Comparison of ENCODE assay signal across 1 cellular context in the genomic region with DNA sequence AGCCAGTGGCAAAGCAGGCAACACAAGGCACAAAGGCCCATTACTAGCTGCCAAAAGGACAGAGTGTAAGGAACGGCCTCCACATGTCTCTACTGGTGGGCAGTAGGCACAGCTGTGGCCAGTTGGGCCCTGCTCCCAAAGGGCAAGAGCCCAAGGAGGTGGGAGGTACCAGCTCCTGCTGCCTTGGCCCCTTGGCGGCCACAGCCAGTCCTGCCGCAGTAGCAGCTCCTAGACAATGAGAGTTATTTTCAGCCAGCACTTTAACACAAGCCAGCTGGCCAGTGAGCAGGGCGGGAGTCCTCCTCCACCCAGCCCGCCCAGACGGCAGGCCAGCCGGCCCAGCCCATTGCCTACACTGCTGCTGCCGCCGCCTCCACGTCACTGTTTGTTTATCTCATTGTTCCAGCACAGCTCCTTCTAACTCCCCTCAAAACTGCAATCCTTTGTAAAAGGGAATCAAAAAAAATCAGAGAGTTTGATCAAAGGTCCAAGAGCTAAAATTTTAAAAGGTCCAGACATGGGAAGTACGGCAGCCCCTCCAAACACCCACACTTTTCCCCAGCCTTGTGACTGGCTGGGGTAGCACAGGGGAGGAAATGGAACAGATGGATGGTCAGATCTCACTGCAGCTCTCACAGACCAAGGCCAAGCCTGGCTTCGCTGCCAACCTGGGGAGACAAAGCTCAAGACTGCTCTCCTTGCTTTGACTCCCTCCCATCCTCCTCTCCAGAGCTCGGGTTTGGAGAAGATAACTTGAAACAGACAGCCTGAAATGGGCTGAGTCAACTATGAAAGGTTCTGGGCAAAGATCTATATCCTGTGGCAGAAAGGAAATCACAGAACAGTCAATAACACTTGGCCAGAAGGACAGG.
TF ChIP-seq lines count a peak whose summit lies in the region.

No MANE protein-coding gene starts in this region.

TF ChIP-seq in K562, 482 proteins besides CTCF, POLR2A, EP300 and RAD21 (continued from another document and continues in another):
- TF ChIP-seq, protein P1, sequence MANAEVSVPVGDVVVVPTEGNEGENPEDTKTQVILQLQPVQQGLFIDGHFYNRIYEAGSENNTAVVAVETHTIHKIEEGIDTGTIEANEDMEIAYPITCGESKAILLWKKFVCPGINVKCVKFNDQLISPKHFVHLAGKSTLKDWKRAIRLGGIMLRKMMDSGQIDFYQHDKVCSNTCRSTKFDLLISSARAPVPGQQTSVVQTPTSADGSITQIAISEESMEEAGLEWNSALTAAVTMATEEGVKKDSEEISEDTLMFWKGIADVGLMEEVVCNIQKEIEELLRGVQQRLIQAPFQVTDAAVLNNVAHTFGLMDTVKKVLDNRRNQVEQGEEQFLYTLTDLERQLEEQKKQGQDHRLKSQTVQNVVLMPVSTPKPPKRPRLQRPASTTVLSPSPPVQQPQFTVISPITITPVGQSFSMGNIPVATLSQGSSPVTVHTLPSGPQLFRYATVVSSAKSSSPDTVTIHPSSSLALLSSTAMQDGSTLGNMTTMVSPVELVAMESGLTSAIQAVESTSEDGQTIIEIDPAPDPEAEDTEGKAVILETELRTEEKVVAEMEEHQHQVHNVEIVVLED (CRISPR knock-in tag; IDR thresholded peaks at IDR 0.05): no peak
- TF ChIP-seq TFAM (CRISPR knock-in tag; conservative IDR thresholded peaks at IDR 0.05): no peak
- TF ChIP-seq SOX6 (IDR thresholded peaks at IDR 0.05): peak; percentile 89
- TF ChIP-seq CREM (IDR thresholded peaks at IDR 0.05; ENCODE audit: low read depth): peak; percentile 92
- TF ChIP-seq ZNF584 (CRISPR knock-in tag; IDR thresholded peaks at IDR 0.05; ENCODE audit: low read depth): peak; percentile 83; the same call in 1 of the 2 replicates
- TF ChIP-seq, protein P2, sequence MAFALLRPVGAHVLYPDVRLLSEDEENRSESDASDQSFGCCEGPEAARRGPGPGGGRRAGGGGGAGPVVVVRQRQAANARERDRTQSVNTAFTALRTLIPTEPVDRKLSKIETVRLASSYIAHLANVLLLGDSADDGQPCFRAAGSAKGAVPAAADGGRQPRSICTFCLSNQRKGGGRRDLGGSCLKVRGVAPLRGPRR (CRISPR knock-in tag; IDR thresholded peaks at IDR 0.05): no peak
- TF ChIP-seq BRD9 (IDR thresholded peaks at IDR 0.05; ENCODE audit: low read depth, partially characterized antibody): no peak
- TF ChIP-seq FOXJ2 (tag; IDR thresholded peaks at IDR 0.05): no peak
- peak; percentile 77 for TF ChIP-seq ATF7 (IDR thresholded peaks at IDR 0.05)
- TF ChIP-seq ZNF551 (CRISPR knock-in tag; IDR thresholded peaks at IDR 0.05): no peak
- TF ChIP-seq, protein P3, sequence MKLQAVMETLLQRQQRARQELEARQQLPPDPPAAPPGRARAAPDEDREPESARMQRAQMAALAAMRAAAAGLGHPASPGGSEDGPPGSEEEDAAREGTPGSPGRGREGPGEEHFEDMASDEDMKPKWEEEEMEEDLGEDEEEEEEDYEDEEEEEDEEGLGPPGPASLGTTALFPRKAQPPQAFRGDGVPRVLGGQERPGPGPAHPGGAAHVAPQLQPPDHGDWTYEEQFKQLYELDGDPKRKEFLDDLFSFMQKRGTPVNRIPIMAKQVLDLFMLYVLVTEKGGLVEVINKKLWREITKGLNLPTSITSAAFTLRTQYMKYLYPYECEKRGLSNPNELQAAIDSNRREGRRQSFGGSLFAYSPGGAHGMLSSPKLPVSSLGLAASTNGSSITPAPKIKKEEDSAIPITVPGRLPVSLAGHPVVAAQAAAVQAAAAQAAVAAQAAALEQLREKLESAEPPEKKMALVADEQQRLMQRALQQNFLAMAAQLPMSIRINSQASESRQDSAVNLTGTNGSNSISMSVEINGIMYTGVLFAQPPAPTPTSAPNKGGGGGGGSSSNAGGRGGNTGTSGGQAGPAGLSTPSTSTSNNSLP (IDR thresholded peaks at IDR 0.05; ENCODE audit: borderline replicate concordance, low read depth, low read length): no peak
- no peak for TF ChIP-seq RBM25 (IDR thresholded peaks at IDR 0.05; ENCODE audit: low read depth, low read length, severe bottlenecking)
- TF ChIP-seq, protein P4, sequence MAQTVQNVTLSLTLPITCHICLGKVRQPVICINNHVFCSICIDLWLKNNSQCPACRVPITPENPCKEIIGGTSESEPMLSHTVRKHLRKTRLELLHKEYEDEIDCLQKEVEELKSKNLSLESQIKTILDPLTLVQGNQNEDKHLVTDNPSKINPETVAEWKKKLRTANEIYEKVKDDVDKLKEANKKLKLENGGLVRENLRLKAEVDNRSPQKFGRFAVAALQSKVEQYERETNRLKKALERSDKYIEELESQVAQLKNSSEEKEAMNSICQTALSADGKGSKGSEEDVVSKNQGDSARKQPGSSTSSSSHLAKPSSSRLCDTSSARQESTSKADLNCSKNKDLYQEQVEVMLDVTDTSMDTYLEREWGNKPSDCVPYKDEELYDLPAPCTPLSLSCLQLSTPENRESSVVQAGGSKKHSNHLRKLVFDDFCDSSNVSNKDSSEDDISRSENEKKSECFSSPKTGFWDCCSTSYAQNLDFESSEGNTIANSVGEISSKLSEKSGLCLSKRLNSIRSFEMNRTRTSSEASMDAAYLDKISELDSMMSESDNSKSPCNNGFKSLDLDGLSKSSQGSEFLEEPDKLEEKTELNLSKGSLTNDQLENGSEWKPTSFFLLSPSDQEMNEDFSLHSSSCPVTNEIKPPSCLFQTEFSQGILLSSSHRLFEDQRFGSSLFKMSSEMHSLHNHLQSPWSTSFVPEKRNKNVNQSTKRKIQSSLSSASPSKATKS (CRISPR knock-in tag; IDR thresholded peaks at IDR 0.05): no peak
- TF ChIP-seq ZNF3 (CRISPR knock-in tag; IDR thresholded peaks at IDR 0.05): no peak
- TF ChIP-seq TAL1 (IDR thresholded peaks at IDR 0.05): peak; percentile 29; the same call in 1 of the 2 replicates
- TF ChIP-seq, protein P5, sequence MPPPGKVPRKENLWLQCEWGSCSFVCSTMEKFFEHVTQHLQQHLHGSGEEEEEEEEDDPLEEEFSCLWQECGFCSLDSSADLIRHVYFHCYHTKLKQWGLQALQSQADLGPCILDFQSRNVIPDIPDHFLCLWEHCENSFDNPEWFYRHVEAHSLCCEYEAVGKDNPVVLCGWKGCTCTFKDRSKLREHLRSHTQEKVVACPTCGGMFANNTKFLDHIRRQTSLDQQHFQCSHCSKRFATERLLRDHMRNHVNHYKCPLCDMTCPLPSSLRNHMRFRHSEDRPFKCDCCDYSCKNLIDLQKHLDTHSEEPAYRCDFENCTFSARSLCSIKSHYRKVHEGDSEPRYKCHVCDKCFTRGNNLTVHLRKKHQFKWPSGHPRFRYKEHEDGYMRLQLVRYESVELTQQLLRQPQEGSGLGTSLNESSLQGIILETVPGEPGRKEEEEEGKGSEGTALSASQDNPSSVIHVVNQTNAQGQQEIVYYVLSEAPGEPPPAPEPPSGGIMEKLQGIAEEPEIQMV (tag; conservative IDR thresholded peaks at IDR 0.05; ENCODE audit: low read depth): no peak
- TF ChIP-seq, protein P6, sequence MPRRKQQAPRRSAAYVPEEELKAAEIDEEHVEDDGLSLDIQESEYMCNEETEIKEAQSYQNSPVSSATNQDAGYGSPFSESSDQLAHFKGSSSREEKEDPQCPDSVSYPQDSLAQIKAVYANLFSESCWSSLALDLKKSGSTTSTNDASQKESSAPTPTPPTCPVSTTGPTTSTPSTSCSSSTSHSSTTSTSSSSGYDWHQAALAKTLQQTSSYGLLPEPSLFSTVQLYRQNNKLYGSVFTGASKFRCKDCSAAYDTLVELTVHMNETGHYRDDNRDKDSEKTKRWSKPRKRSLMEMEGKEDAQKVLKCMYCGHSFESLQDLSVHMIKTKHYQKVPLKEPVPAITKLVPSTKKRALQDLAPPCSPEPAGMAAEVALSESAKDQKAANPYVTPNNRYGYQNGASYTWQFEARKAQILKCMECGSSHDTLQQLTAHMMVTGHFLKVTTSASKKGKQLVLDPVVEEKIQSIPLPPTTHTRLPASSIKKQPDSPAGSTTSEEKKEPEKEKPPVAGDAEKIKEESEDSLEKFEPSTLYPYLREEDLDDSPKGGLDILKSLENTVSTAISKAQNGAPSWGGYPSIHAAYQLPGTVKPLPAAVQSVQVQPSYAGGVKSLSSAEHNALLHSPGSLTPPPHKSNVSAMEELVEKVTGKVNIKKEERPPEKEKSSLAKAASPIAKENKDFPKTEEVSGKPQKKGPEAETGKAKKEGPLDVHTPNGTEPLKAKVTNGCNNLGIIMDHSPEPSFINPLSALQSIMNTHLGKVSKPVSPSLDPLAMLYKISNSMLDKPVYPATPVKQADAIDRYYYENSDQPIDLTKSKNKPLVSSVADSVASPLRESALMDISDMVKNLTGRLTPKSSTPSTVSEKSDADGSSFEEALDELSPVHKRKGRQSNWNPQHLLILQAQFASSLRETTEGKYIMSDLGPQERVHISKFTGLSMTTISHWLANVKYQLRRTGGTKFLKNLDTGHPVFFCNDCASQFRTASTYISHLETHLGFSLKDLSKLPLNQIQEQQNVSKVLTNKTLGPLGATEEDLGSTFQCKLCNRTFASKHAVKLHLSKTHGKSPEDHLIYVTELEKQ (CRISPR knock-in tag; IDR thresholded peaks at IDR 0.05): no peak
- no peak for TF ChIP-seq SRSF3 (IDR thresholded peaks at IDR 0.05; ENCODE audit: insufficient read depth, low read length)
- no peak for TF ChIP-seq POLR3A (IDR thresholded peaks at IDR 0.05; ENCODE audit: borderline replicate concordance, extremely low read depth, insufficient read depth, insufficient read length)
- TF ChIP-seq, protein P7, sequence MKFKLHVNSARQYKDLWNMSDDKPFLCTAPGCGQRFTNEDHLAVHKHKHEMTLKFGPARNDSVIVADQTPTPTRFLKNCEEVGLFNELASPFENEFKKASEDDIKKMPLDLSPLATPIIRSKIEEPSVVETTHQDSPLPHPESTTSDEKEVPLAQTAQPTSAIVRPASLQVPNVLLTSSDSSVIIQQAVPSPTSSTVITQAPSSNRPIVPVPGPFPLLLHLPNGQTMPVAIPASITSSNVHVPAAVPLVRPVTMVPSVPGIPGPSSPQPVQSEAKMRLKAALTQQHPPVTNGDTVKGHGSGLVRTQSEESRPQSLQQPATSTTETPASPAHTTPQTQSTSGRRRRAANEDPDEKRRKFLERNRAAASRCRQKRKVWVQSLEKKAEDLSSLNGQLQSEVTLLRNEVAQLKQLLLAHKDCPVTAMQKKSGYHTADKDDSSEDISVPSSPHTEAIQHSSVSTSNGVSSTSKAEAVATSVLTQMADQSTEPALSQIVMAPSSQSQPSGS (CRISPR knock-in tag; IDR thresholded peaks at IDR 0.05): no peak
- 0 out of 2 replicates have a peak, but pooled peaks have one; percentile 29 for TF ChIP-seq MYC (IDR thresholded peaks at IDR 0.05; ENCODE audit: low read depth, low read length)
- TF ChIP-seq MYC (CRISPR knock-in tag; IDR thresholded peaks at IDR 0.05; ENCODE audit: borderline replicate concordance, low read depth): no peak
- TF ChIP-seq ZNF124 (CRISPR knock-in tag; IDR thresholded peaks at IDR 0.05): no peak
- TF ChIP-seq NR2C1 (IDR thresholded peaks at IDR 0.05): no peak
- TF ChIP-seq NR2C1 (tag; IDR thresholded peaks at IDR 0.05): no peak
- TF ChIP-seq, protein P8, sequence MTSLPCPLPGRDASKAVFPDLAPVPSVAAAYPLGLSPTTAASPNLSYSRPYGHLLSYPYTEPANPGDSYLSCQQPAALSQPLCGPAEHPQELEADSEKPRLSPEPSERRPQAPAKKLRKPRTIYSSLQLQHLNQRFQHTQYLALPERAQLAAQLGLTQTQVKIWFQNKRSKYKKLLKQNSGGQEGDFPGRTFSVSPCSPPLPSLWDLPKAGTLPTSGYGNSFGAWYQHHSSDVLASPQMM (CRISPR knock-in tag; IDR thresholded peaks at IDR 0.05): no peak
- no peak for TF ChIP-seq HLTF (IDR thresholded peaks at IDR 0.05)
- TF ChIP-seq SPI1 (IDR thresholded peaks at IDR 0.05; ENCODE audit: borderline replicate concordance, low read depth, low read length): no peak
- TF ChIP-seq CHD1 (IDR thresholded peaks at IDR 0.05; ENCODE audit: low read length): no peak
- TF ChIP-seq SMAD3 (CRISPR knock-in tag; conservative IDR thresholded peaks at IDR 0.05): no peak
- TF ChIP-seq HSF4 (CRISPR knock-in tag; IDR thresholded peaks at IDR 0.05; ENCODE audit: borderline replicate concordance): no peak
- no peak for TF ChIP-seq MIER1 (IDR thresholded peaks at IDR 0.05; ENCODE audit: low read depth)
- TF ChIP-seq SP1 (CRISPR knock-in tag; IDR thresholded peaks at IDR 0.05): no peak
- TF ChIP-seq, protein P9, sequence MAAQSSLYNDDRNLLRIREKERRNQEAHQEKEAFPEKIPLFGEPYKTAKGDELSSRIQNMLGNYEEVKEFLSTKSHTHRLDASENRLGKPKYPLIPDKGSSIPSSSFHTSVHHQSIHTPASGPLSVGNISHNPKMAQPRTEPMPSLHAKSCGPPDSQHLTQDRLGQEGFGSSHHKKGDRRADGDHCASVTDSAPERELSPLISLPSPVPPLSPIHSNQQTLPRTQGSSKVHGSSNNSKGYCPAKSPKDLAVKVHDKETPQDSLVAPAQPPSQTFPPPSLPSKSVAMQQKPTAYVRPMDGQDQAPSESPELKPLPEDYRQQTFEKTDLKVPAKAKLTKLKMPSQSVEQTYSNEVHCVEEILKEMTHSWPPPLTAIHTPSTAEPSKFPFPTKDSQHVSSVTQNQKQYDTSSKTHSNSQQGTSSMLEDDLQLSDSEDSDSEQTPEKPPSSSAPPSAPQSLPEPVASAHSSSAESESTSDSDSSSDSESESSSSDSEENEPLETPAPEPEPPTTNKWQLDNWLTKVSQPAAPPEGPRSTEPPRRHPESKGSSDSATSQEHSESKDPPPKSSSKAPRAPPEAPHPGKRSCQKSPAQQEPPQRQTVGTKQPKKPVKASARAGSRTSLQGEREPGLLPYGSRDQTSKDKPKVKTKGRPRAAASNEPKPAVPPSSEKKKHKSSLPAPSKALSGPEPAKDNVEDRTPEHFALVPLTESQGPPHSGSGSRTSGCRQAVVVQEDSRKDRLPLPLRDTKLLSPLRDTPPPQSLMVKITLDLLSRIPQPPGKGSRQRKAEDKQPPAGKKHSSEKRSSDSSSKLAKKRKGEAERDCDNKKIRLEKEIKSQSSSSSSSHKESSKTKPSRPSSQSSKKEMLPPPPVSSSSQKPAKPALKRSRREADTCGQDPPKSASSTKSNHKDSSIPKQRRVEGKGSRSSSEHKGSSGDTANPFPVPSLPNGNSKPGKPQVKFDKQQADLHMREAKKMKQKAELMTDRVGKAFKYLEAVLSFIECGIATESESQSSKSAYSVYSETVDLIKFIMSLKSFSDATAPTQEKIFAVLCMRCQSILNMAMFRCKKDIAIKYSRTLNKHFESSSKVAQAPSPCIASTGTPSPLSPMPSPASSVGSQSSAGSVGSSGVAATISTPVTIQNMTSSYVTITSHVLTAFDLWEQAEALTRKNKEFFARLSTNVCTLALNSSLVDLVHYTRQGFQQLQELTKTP (IDR thresholded peaks at IDR 0.05; ENCODE audit: low read depth in 1 of 2, partially characterized antibody in 2 of 2): no peak
- no peak for TF ChIP-seq SIN3B (IDR thresholded peaks at IDR 0.05; ENCODE audit: low read depth)
- no peak for TF ChIP-seq NR2C2 (CRISPR knock-in tag; IDR thresholded peaks at IDR 0.05)
- peak; percentile 34; the same call in 1 of the 2 replicates for TF ChIP-seq NR2C2 (tag; IDR thresholded peaks at IDR 0.05)
- TF ChIP-seq, protein P10, sequence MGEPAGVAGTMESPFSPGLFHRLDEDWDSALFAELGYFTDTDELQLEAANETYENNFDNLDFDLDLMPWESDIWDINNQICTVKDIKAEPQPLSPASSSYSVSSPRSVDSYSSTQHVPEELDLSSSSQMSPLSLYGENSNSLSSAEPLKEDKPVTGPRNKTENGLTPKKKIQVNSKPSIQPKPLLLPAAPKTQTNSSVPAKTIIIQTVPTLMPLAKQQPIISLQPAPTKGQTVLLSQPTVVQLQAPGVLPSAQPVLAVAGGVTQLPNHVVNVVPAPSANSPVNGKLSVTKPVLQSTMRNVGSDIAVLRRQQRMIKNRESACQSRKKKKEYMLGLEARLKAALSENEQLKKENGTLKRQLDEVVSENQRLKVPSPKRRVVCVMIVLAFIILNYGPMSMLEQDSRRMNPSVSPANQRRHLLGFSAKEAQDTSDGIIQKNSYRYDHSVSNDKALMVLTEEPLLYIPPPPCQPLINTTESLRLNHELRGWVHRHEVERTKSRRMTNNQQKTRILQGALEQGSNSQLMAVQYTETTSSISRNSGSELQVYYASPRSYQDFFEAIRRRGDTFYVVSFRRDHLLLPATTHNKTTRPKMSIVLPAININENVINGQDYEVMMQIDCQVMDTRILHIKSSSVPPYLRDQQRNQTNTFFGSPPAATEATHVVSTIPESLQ (CRISPR knock-in tag; IDR thresholded peaks at IDR 0.05): no peak
- no peak for TF ChIP-seq CBX1 (IDR thresholded peaks at IDR 0.05; ENCODE audit: low read depth)
